In the genomic region with DNA sequence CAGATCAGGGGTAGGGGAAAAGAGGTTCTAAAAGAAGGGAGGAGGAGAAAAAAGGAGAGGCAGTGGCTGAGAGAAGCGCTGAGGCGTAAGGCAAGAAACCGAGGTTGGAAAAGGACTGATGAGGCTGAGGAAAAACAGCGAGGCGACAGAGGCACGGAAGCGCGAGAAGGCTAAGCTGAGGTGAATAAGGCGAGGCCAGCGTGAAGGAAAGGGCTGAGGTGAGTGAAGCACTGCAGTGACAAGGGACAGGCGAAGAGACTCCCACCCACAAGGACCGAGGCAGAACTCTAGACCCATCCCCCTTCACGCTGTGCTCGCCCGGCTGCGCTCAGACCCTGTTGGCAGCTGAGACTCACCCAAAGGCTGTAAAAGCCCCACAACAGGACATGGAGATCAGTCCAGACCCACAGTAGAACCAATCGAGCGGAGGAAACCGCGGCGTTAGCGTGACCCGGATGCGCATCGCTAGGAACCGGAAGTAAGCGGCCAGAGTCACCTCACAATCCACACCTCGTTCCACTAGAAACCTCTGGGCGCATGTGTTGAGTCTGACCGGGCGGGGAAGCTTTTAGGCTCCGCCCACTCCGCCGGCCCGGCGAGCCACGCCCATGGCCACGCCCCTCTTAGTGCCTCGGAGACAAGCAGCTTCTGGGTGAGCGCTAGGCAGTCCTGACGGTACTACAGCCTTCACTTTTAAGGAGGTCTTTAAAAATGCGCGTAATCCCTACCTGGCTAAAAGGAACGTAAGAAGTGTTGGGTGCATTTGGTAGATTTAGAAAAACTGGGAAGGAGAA, we compare ENCODE assay signal across 8 cellular contexts. TPM values are rescaled to one million over a fixed set of nuclear protein-coding genes. Genes with fewer than 3 reads are reported as not detected.
DNase-seq lines count a peak whose midpoint lies in the region; ATAC-seq, FAIRE-seq and TF ChIP-seq lines count a peak whose summit lies in the region.

A gene with protein sequence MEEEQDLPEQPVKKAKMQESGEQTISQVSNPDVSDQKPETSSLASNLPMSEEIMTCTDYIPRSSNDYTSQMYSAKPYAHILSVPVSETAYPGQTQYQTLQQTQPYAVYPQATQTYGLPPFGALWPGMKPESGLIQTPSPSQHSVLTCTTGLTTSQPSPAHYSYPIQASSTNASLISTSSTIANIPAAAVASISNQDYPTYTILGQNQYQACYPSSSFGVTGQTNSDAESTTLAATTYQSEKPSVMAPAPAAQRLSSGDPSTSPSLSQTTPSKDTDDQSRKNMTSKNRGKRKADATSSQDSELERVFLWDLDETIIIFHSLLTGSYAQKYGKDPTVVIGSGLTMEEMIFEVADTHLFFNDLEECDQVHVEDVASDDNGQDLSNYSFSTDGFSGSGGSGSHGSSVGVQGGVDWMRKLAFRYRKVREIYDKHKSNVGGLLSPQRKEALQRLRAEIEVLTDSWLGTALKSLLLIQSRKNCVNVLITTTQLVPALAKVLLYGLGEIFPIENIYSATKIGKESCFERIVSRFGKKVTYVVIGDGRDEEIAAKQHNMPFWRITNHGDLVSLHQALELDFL (minus strand): TSS at position 443 of the 794 bp plus-strand sequence. CDS start 30,584 bp downstream, outside the sequence.

- WGBS in aorta, 2 donors, result 0% methylated on average over 44 of the region's 44 CpGs

- H3K27ac ChIP-seq in rectal smooth muscle tissue (ENCODE audit: low read depth, low read length) (peak within 1 kb of the TSS; percentile 95), aorta (ENCODE audit: low read depth in 1 of 2, low read length in 2 of 2) (peak within 1 kb of the TSS; percentile 71 to 79)

- peak; percentile 96 for DNase-seq in GM18507 (ENCODE audit: extremely low spot score, insufficient read length, low read depth)
- DNase-seq in NCI-H2029 treated with DMSO at 0.1 percent for 48 hours (lab: John Stamatoyannopoulos, UW), result peak; percentile 92
- DNase-seq in T-helper 9 cell, result peak; percentile 98
- DNase-seq in astrocyte of the cerebellum (ENCODE audit: low read depth), result peak; percentile 95
- peak; percentile 98 for DNase-seq in hepatic stellate cell (ENCODE audit: low spot score)
- DNase-seq in aorta, result peak; percentile 98 to 100

- H3K27me3 ChIP-seq in rectal smooth muscle tissue (ENCODE audit: control insufficient read depth, insufficient read depth, low read length) (no peaks in the 10 kb centered on the region), aorta (ENCODE audit: control insufficient read depth in 1 of 2, insufficient read depth in 2 of 2, low read length in 1 of 2) (no peaks in the 10 kb centered on the region)

- H3K36me3 ChIP-seq in rectal smooth muscle tissue (ENCODE audit: control insufficient read depth, insufficient read depth, low read length), result no peaks in the 10 kb centered on the region
- H3K36me3 ChIP-seq in aorta (ENCODE audit: control insufficient read depth in 1 of 2, insufficient read depth in 2 of 2, low read length in 1 of 2), result no peaks in the 10 kb centered on the region

- H3K9me3 ChIP-seq in aorta (ENCODE audit: control insufficient read depth, low read length), result no peaks in the 10 kb centered on the region

- peak within 1 kb of the TSS; percentile 96 for H3K9ac ChIP-seq in rectal smooth muscle tissue (ENCODE audit: low read length)

- H3K4me3 ChIP-seq in astrocyte of the cerebellum (ENCODE audit: low read depth, low read length), result peak within 1 kb of the TSS; percentile 75
- H3K4me3 ChIP-seq in rectal smooth muscle tissue (ENCODE audit: low read length), result peak within 1 kb of the TSS; percentile 100
- H3K4me3 ChIP-seq in aorta (ENCODE audit: low read length in 2 of 2), result peak within 1 kb of the TSS; percentile 49 to 78

- TF ChIP-seq CTCF in astrocyte of the cerebellum (IDR thresholded peaks at IDR 0.05; ENCODE audit: low read depth, low read length, missing control alignments), result no peak

- in situ Hi-C loops in astrocyte of the cerebellum (cut with HindIII; ENCODE audit: low sequenced_read_pairs), result no loop called here

- intact Hi-C loops in aorta (cut with DNase I), result loop anchor here in 1 of 2 donors (5.0 kb wide), 1 partner anchor 61 kb away; no protein-coding TSS in a partner anchor

- ATAC-seq in HG02981 (IDR thresholded peaks at IDR 0.05; ENCODE audit: unreplicated experiment) (peak; percentile 90), aorta (ENCODE audit: low FRiP score) (peak; percentile 100)

- peaks cover 2% of the 10 kb centered on the region for H3K4me1 ChIP-seq in rectal smooth muscle tissue (ENCODE audit: control insufficient read depth, insufficient read depth, low read length)
- H3K4me1 ChIP-seq in aorta (ENCODE audit: control insufficient read depth in 1 of 2, insufficient read depth in 2 of 2, low read length in 2 of 2), result peaks cover 4 to 6% of the 10 kb centered on the region in 2 donors

- peak; percentile 99 for FAIRE-seq in GM18507 (lab: Jason Lieb, UNC)

RNA-seq across cellular contexts. Expression of the gene that starts here (rescaled TPM):
- total RNA-seq in aorta, result 10 to 100 TPM; 20.9 to 25.3 TPM
- polyA plus RNA-seq in aorta, result 1 to 10 TPM; 3.4 to 5.0 TPM

Comparison
In these comparisons a context has a peak if more than half of its experiments do, and no peak if none do; other contexts are left out.
1. Peak in every context shown above with its lines: DNase-seq, ATAC-seq, H3K4me3 ChIP-seq and H3K27ac ChIP-seq.